1 cellular context compared by ENCODE assay signal in the genomic region with DNA sequence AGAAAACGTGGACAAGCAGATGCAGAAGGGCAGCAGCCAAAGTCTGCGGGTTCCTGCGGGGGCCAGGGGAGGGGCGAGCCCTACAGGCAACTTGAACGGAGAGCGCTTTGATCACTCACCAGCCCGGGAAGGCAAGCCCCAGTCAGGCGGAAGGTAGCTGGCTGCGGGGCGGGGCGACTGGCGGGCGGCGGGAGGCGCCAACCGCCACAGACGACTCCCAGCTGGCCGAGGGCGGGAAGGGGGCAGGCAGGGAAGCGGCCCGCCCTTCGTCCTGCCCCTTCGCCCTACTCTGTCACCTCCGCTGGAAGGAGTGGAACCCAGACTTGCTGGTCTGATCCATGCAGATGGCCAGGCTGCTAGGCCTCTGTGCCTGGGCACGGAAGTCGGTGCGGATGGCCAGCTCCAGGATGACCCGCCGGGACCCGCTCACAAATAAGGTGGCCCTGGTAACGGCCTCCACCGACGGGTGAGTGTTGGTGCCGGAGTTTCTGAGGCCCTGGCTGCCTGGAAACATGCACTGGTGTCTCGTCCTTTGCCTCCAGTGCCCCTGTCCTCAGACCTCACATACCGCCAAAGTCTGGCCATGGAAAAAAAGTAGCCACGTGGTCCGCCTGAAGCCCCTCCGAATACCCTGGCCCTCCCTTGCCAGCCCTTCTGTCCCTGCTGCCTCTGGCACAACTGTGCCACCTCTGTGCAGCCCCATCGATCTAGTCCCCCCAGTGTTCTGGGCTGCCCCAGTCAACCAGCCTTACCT.
TF ChIP-seq lines count a peak whose summit lies in the region.
"Not testable (repeated sequence)": the region's sequence is repeated elsewhere in the genome, so short reads cannot be mapped to it uniquely, and the experiment has no call there.

A gene (plus strand): TSS at position 320 of the 754 bp plus-strand sequence. CDS start 19 bp downstream, at position 339.

TF ChIP-seq in HepG2, 621 proteins besides CTCF, POLR2A, EP300 and RAD21 (continued from another document and continues in another):
- TF ChIP-seq, protein P1, sequence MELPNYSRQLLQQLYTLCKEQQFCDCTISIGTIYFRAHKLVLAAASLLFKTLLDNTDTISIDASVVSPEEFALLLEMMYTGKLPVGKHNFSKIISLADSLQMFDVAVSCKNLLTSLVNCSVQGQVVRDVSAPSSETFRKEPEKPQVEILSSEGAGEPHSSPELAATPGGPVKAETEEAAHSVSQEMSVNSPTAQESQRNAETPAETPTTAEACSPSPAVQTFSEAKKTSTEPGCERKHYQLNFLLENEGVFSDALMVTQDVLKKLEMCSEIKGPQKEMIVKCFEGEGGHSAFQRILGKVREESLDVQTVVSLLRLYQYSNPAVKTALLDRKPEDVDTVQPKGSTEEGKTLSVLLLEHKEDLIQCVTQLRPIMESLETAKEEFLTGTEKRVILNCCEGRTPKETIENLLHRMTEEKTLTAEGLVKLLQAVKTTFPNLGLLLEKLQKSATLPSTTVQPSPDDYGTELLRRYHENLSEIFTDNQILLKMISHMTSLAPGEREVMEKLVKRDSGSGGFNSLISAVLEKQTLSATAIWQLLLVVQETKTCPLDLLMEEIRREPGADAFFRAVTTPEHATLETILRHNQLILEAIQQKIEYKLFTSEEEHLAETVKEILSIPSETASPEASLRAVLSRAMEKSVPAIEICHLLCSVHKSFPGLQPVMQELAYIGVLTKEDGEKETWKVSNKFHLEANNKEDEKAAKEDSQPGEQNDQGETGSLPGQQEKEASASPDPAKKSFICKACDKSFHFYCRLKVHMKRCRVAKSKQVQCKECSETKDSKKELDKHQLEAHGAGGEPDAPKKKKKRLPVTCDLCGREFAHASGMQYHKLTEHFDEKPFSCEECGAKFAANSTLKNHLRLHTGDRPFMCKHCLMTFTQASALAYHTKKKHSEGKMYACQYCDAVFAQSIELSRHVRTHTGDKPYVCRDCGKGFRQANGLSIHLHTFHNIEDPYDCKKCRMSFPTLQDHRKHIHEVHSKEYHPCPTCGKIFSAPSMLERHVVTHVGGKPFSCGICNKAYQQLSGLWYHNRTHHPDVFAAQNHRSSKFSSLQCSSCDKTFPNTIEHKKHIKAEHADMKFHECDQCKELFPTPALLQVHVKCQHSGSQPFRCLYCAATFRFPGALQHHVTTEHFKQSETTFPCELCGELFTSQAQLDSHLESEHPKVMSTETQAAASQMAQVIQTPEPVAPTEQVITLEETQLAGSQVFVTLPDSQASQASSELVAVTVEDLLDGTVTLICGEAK (IDR thresholded peaks at IDR 0.05): not testable (repeated sequence)
- TF ChIP-seq, protein P1 (CRISPR knock-in tag; IDR thresholded peaks at IDR 0.05): peak; percentile 56
- TF ChIP-seq ZNF33B (CRISPR knock-in tag; IDR thresholded peaks at IDR 0.05) (peak; percentile 52; the same call in 1 of the 2 replicates), ELF1 (CRISPR knock-in tag; IDR thresholded peaks at IDR 0.05) (peak; percentile 9; the same call in 1 of the 2 replicates), ZNF674 (CRISPR knock-in tag; IDR thresholded peaks at IDR 0.05; ENCODE audit: low read depth) (0 out of 2 replicates have a peak, but pooled peaks have one; percentile 57), TOPORS (CRISPR knock-in tag; IDR thresholded peaks at IDR 0.05) (peak; percentile 27; the same call in 1 of the 2 replicates), ZNF776 (CRISPR knock-in tag; IDR thresholded peaks at IDR 0.05) (peak; percentile 77; the same call in 1 of the 2 replicates), ZNF567 (CRISPR knock-in tag; IDR thresholded peaks at IDR 0.05; ENCODE audit: borderline replicate concordance) (peak; percentile 97), SMAD9 (CRISPR knock-in tag; IDR thresholded peaks at IDR 0.05) (0 out of 2 replicates have a peak, but pooled peaks have one; percentile 16), THAP11 (CRISPR knock-in tag; IDR thresholded peaks at IDR 0.05) (peak; percentile 68; the same call in 1 of the 2 replicates), MIER3 (CRISPR knock-in tag; IDR thresholded peaks at IDR 0.05; ENCODE audit: borderline replicate concordance) (peak; percentile 69; the same call in 1 of the 2 replicates), ZNF30 (CRISPR knock-in tag; IDR thresholded peaks at IDR 0.05) (peak; percentile 89), HOXD1 (CRISPR knock-in tag; IDR thresholded peaks at IDR 0.05) (0 out of 2 replicates have a peak, but pooled peaks have one; percentile 29), ZNF556 (CRISPR knock-in tag; IDR thresholded peaks at IDR 0.05; ENCODE audit: borderline replicate concordance) (peak; percentile 60; the same call in 1 of the 2 replicates), ZNF317 (CRISPR knock-in tag; IDR thresholded peaks at IDR 0.05) (peak; percentile 49; the same call in 1 of the 2 replicates), ZNF431 (CRISPR knock-in tag; IDR thresholded peaks at IDR 0.05; ENCODE audit: borderline replicate concordance, low read depth) (peak; percentile 92; the same call in 1 of the 2 replicates), ZNF430 (CRISPR knock-in tag; IDR thresholded peaks at IDR 0.05) (peak; percentile 22; the same call in 1 of the 2 replicates), AKAP8 (CRISPR knock-in tag; IDR thresholded peaks at IDR 0.05) (peak; percentile 96), YEATS2 (CRISPR knock-in tag; IDR thresholded peaks at IDR 0.05; ENCODE audit: borderline replicate concordance) (peak; percentile 72), MZF1 (CRISPR knock-in tag; IDR thresholded peaks at IDR 0.05; ENCODE audit: borderline replicate concordance) (0 out of 2 replicates have a peak, but pooled peaks have one; percentile 31), EED (CRISPR knock-in tag; IDR thresholded peaks at IDR 0.05) (peak; percentile 81; the same call in 1 of the 2 replicates), PHF21A (CRISPR knock-in tag; IDR thresholded peaks at IDR 0.05) (peak; percentile 78)
- TF ChIP-seq, protein P2, sequence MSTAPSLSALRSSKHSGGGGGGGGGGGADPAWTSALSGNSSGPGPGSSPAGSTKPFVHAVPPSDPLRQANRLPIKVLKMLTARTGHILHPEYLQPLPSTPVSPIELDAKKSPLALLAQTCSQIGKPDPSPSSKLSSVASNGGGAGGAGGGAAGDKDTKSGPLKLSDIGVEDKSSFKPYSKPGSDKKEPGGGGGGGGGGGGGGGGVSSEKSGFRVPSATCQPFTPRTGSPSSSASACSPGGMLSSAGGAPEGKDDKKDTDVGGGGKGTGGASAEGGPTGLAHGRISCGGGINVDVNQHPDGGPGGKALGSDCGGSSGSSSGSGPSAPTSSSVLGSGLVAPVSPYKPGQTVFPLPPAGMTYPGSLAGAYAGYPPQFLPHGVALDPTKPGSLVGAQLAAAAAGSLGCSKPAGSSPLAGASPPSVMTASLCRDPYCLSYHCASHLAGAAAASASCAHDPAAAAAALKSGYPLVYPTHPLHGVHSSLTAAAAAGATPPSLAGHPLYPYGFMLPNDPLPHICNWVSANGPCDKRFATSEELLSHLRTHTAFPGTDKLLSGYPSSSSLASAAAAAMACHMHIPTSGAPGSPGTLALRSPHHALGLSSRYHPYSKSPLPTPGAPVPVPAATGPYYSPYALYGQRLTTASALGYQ (CRISPR knock-in tag; IDR thresholded peaks at IDR 0.05): peak; percentile 29; the same call in 1 of the 2 replicates
- TF ChIP-seq, protein P3, sequence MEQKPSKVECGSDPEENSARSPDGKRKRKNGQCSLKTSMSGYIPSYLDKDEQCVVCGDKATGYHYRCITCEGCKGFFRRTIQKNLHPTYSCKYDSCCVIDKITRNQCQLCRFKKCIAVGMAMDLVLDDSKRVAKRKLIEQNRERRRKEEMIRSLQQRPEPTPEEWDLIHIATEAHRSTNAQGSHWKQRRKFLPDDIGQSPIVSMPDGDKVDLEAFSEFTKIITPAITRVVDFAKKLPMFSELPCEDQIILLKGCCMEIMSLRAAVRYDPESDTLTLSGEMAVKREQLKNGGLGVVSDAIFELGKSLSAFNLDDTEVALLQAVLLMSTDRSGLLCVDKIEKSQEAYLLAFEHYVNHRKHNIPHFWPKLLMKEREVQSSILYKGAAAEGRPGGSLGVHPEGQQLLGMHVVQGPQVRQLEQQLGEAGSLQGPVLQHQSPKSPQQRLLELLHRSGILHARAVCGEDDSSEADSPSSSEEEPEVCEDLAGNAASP (CRISPR knock-in tag; IDR thresholded peaks at IDR 0.05; ENCODE audit: borderline replicate concordance): peak; percentile 20
- TF ChIP-seq, protein P4, sequence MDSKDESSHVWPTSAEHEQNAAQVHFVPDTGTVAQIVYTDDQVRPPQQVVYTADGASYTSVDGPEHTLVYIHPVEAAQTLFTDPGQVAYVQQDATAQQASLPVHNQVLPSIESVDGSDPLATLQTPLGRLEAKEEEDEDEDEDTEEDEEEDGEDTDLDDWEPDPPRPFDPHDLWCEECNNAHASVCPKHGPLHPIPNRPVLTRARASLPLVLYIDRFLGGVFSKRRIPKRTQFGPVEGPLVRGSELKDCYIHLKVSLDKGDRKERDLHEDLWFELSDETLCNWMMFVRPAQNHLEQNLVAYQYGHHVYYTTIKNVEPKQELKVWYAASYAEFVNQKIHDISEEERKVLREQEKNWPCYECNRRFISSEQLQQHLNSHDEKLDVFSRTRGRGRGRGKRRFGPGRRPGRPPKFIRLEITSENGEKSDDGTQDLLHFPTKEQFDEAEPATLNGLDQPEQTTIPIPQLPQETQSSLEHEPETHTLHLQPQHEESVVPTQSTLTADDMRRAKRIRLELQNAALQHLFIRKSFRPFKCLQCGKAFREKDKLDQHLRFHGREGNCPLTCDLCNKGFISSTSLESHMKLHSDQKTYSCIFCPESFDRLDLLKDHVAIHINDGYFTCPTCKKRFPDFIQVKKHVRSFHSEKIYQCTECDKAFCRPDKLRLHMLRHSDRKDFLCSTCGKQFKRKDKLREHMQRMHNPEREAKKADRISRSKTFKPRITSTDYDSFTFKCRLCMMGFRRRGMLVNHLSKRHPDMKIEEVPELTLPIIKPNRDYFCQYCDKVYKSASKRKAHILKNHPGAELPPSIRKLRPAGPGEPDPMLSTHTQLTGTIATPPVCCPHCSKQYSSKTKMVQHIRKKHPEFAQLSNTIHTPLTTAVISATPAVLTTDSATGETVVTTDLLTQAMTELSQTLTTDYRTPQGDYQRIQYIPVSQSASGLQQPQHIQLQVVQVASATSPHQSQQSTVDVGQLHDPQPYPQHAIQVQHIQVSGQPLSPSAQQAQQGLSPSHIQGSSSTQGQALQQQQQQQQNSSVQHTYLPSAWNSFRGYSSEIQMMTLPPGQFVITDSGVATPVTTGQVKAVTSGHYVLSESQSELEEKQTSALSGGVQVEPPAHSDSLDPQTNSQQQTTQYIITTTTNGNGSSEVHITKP (CRISPR knock-in tag; IDR thresholded peaks at IDR 0.05; ENCODE audit: low read depth): 0 out of 2 replicates have a peak, but pooled peaks have one; percentile 32
- TF ChIP-seq, protein P5, sequence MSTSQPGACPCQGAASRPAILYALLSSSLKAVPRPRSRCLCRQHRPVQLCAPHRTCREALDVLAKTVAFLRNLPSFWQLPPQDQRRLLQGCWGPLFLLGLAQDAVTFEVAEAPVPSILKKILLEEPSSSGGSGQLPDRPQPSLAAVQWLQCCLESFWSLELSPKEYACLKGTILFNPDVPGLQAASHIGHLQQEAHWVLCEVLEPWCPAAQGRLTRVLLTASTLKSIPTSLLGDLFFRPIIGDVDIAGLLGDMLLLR (CRISPR knock-in tag; IDR thresholded peaks at IDR 0.05): peak; percentile 34; the same call in 1 of the 2 replicates
- TF ChIP-seq, protein P6, sequence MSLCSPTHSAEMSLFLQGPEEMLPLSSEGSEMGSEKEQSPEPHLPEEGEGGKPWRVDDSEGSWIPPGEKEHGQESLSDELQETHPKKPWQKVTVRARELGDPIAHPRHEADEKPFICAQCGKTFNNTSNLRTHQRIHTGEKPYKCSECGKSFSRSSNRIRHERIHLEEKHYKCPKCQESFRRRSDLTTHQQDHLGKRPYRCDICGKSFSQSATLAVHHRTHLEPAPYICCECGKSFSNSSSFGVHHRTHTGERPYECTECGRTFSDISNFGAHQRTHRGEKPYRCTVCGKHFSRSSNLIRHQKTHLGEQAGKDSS (CRISPR knock-in tag; IDR thresholded peaks at IDR 0.05; ENCODE audit: borderline replicate concordance, low read depth): peak; percentile 90; the same call in 1 of the 2 replicates
- TF ChIP-seq, protein P7, sequence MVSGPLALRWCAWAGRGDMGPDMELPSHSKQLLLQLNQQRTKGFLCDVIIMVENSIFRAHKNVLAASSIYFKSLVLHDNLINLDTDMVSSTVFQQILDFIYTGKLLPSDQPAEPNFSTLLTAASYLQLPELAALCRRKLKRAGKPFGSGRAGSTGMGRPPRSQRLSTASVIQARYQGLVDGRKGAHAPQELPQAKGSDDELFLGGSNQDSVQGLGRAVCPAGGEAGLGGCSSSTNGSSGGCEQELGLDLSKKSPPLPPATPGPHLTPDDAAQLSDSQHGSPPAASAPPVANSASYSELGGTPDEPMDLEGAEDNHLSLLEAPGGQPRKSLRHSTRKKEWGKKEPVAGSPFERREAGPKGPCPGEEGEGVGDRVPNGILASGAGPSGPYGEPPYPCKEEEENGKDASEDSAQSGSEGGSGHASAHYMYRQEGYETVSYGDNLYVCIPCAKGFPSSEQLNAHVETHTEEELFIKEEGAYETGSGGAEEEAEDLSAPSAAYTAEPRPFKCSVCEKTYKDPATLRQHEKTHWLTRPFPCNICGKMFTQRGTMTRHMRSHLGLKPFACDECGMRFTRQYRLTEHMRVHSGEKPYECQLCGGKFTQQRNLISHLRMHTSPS (CRISPR knock-in tag; IDR thresholded peaks at IDR 0.05; ENCODE audit: low read depth): peak; percentile 93
- TF ChIP-seq, protein P8, sequence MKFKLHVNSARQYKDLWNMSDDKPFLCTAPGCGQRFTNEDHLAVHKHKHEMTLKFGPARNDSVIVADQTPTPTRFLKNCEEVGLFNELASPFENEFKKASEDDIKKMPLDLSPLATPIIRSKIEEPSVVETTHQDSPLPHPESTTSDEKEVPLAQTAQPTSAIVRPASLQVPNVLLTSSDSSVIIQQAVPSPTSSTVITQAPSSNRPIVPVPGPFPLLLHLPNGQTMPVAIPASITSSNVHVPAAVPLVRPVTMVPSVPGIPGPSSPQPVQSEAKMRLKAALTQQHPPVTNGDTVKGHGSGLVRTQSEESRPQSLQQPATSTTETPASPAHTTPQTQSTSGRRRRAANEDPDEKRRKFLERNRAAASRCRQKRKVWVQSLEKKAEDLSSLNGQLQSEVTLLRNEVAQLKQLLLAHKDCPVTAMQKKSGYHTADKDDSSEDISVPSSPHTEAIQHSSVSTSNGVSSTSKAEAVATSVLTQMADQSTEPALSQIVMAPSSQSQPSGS (CRISPR knock-in tag; IDR thresholded peaks at IDR 0.05): peak; percentile 75; the same call in 1 of the 2 replicates
